ENCODE assay signal across 22 cellular contexts in the genomic region with DNA sequence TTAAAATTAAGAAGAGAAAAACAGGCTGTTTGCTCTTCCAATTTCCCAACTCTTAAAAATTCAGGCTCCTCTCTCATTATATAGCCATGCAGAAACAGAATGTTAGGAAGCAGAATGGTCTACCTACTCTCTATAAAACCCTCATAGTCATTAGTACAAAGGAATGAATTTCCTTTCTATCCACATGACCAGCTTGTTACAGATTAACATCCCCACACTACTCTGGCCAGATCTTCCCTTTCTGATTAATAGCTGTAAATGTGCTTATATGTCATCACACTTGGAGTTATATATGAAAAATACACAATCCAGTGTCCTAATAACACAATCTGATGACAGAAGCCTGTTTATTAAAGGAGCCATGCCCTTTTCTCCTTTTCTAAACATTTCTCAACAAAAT.
A peak's percentile ranks its signal among the peaks of the same experiment; 100 is the strongest.
DNase-seq lines count a peak whose midpoint lies in the region; ATAC-seq, FAIRE-seq and TF ChIP-seq lines count a peak whose summit lies in the region.
"Had no signal": no experiment of that assay in that cellular context is flagged by ENCODE, and none has a peak within 500 bp of the region (broad histone marks: within the 10 kb centered on the region; RNA-seq: fewer than 3 reads in every experiment).

No MANE protein-coding gene starts in this region.

- intact Hi-C loops in body of pancreas (cut with DNase I), result no loop called here
- intact Hi-C loops in pancreas (cut with DNase I), result no loop called here
- intact Hi-C loops in PC-3 (cut with micrococcal nuclease), result no loop called here
- intact Hi-C loops in activated CD8-positive, alpha-beta T cell treated with anti-CD3 and anti-CD28 coated beads for 36 hours (cut with micrococcal nuclease), result no loop called here

- TF ChIP-seq CTCF in body of pancreas (IDR thresholded peaks at IDR 0.05) (no peak), pancreas (IDR thresholded peaks at IDR 0.05) (no peak), PC-3 (conservative IDR thresholded peaks at IDR 0.05; ENCODE audit: low read depth, low read length) (no peak)
- no peak for TF ChIP-seq CTCF in activated CD8-positive, alpha-beta T cell treated with anti-CD3 and anti-CD28 coated beads for 36 hours (IDR thresholded peaks at IDR 0.05)

- H3F3A ChIP-seq in PC-3 (ENCODE audit: low read length, unreplicated experiment), result no peaks in the 10 kb centered on the region

- no peaks in the 10 kb centered on the region for H4K20me1 ChIP-seq in PC-3 (ENCODE audit: low read length)

- no peaks in the 10 kb centered on the region for H3K9me2 ChIP-seq in PC-3 (replicated peaks; ENCODE audit: low read length)

- peaks cover 34% of the 10 kb centered on the region for H3K36me3 Mint-ChIP-seq in activated CD4-positive, alpha-beta memory T cell treated with anti-CD3 and anti-CD28 coated beads, Interleukin-2, amount 10 ng/mL, durations not matched to agents 7 days and 5 days (ENCODE audit: low read depth)
- peaks cover 29% of the 10 kb centered on the region for H3K36me3 Mint-ChIP-seq in activated CD8-positive, alpha-beta T cell treated with anti-CD3 and anti-CD28 coated beads for 36 hours (ENCODE audit: low read depth)

- FAIRE-seq in GM12891 (lab: Jason Lieb, UNC), result peak; percentile 9
- no peak for FAIRE-seq in pancreas (lab: Jason Lieb, UNC)
- FAIRE-seq: A204.1, GM19239 had no signal

- H3K27me3 ChIP-seq in body of pancreas (no peaks in the 10 kb centered on the region), pancreas (no peaks in the 10 kb centered on the region), PC-3 (ENCODE audit: low read length) (no peaks in the 10 kb centered on the region)
- H3K27me3 ChIP-seq: SJSA1 had no signal

- TF ChIP-seq POLR2A in GM12891 (IDR thresholded peaks at IDR 0.05; ENCODE audit: low read depth, low read length) (no peak), body of pancreas (IDR thresholded peaks at IDR 0.05) (no peak)

- H3K79me2 ChIP-seq in PC-3 (ENCODE audit: low read length), result no peaks in the 10 kb centered on the region

- H3K4me1 ChIP-seq in body of pancreas (peaks cover 13% of the 10 kb centered on the region), pancreas (peaks cover 0 to 8% (median 0%) of the 10 kb centered on the region in 3 donors), PC-3 (ENCODE audit: insufficient read depth, low read length) (no peaks in the 10 kb centered on the region)
- H3K4me1 ChIP-seq: SJSA1 had no signal

- no peak overlapping the region for H3K4me3 Mint-ChIP-seq in activated CD4-positive, alpha-beta memory T cell treated with anti-CD3 and anti-CD28 coated beads, Interleukin-2, amount 10 ng/mL, durations not matched to agents 7 days and 5 days
- no peak overlapping the region for H3K4me3 Mint-ChIP-seq in activated CD8-positive, alpha-beta T cell treated with anti-CD3 and anti-CD28 coated beads for 36 hours
- H3K4me3 Mint-ChIP-seq: B cell, CD14-positive monocyte, IgD-negative memory B cell had no signal

- H2AFZ ChIP-seq in PC-3 (ENCODE audit: low read length), result no peak overlapping the region

- H3K27ac Mint-ChIP-seq in activated CD4-positive, alpha-beta memory T cell treated with anti-CD3 and anti-CD28 coated beads, Interleukin-2, amount 10 ng/mL, durations not matched to agents 7 days and 5 days, result no peak overlapping the region
- H3K27ac Mint-ChIP-seq in activated CD8-positive, alpha-beta T cell treated with anti-CD3 and anti-CD28 coated beads for 36 hours, result no peak overlapping the region
- H3K27ac Mint-ChIP-seq: B cell, CD14-positive monocyte, IgD-negative memory B cell had no signal

- no peak for DNase-seq in GM12891 (ENCODE audit: insufficient read length, low spot score)
- no peak for DNase-seq in body of pancreas
- peak; percentile 69 for DNase-seq in kidney glomerular epithelial cell (lab: John Stamatoyannopoulos, UW)
- DNase-seq in pancreas, result no peak
- no peak for DNase-seq in PC-3
- DNase-seq in NCI-H2107 treated with DMSO at 0.1 percent for 48 hours (lab: John Stamatoyannopoulos, UW; ENCODE audit: unreplicated experiment), result no peak
- no peak for DNase-seq in activated CD4-positive, alpha-beta memory T cell treated with anti-CD3 and anti-CD28 coated beads, Interleukin-2, amount 10 ng/mL, durations not matched to agents 7 days and 5 days
- no peak for DNase-seq in activated CD8-positive, alpha-beta T cell treated with anti-CD3 and anti-CD28 coated beads for 36 hours
- DNase-seq: EL, GF-D8, GOT3, MV-4-11, NCI-H187, NCI-H446 treated with DMSO at 0.1 percent for 48 hours, NCI-H526 treated with DMSO at 0.1 percent for 48 hours had no signal

- H3K4me2 ChIP-seq in PC-3 (ENCODE audit: low read length), result no peak overlapping the region

- ATAC-seq in body of pancreas (peak; percentile 47), pancreas (peak in 3 of 4 donors; percentile 65 to 68 (median 66)), PC-3 (no peak)
- ATAC-seq in activated CD8-positive, alpha-beta T cell treated with anti-CD3 and anti-CD28 coated beads for 36 hours, result no peak
- ATAC-seq: HCT116 had no signal

- CTCF ChIA-PET in PC-3 (lab: Charles Lee), result no interaction called here
- CTCF ChIA-PET in activated CD4-positive, alpha-beta memory T cell treated with anti-CD3 and anti-CD28 coated beads, Interleukin-2, amount 10 ng/mL, durations not matched to agents 7 days and 5 days (lab: Charles Lee), result interaction anchor here (1.2 kb wide), 1 partner anchor 71 kb away, joined by 4 read pairs; no protein-coding TSS in a partner anchor
- CTCF ChIA-PET in activated CD8-positive, alpha-beta T cell treated with anti-CD3 and anti-CD28 coated beads for 36 hours (lab: Charles Lee), result interaction anchor here (0.7 to 1.6 kb wide), 4 partner anchors 8 to 25 kb away, joined by 3 to 4 read pairs (median 4); no protein-coding TSS in a partner anchor

- H3K9me3 ChIP-seq in body of pancreas (no peaks in the 10 kb centered on the region), pancreas (no peaks in the 10 kb centered on the region), PC-3 (ENCODE audit: low read length) (no peaks in the 10 kb centered on the region)
- H3K9me3 ChIP-seq: SJSA1 had no signal

- H3K4me3 ChIP-seq in body of pancreas (no peak overlapping the region), pancreas (no peak overlapping the region), PC-3 (ENCODE audit: low read length) (no peak overlapping the region)
- H3K4me3 ChIP-seq: SJSA1 had no signal

- POLR2A ChIA-PET in PC-3 (lab: Charles Lee; ENCODE audit: unreplicated experiment), result no interaction called here
- POLR2A ChIA-PET in activated CD4-positive, alpha-beta memory T cell treated with anti-CD3 and anti-CD28 coated beads, Interleukin-2, amount 10 ng/mL, durations not matched to agents 7 days and 5 days (lab: Charles Lee), result interaction anchor here (0.5 kb wide), 1 partner anchor 364 kb away, joined by 3 read pairs; no protein-coding TSS in a partner anchor
- POLR2A ChIA-PET in activated CD8-positive, alpha-beta T cell treated with anti-CD3 and anti-CD28 coated beads for 36 hours (lab: Charles Lee), result no interaction called here

- H3K27me3 Mint-ChIP-seq in activated CD4-positive, alpha-beta memory T cell treated with anti-CD3 and anti-CD28 coated beads, Interleukin-2, amount 10 ng/mL, durations not matched to agents 7 days and 5 days, result no peaks in the 10 kb centered on the region
- H3K27me3 Mint-ChIP-seq in activated CD8-positive, alpha-beta T cell treated with anti-CD3 and anti-CD28 coated beads for 36 hours, result no peaks in the 10 kb centered on the region
- H3K27me3 Mint-ChIP-seq: B cell, IgD-negative memory B cell had no signal

- H3K36me3 ChIP-seq in body of pancreas (replicated peaks in 1 of 2; ENCODE audit: insufficient read depth in 1 of 2, low read depth in 2 of 2) (peaks cover 0 to 10% of the 10 kb centered on the region in 2 donors), pancreas (peaks cover 0 to 5% (median 0%) of the 10 kb centered on the region in 3 donors), PC-3 (ENCODE audit: low read depth, low read length) (no peaks in the 10 kb centered on the region)
- H3K36me3 ChIP-seq: SJSA1 had no signal

- H3K9me3 Mint-ChIP-seq in activated CD4-positive, alpha-beta memory T cell treated with anti-CD3 and anti-CD28 coated beads, Interleukin-2, amount 10 ng/mL, durations not matched to agents 7 days and 5 days, result no peaks in the 10 kb centered on the region
- H3K9me3 Mint-ChIP-seq in activated CD8-positive, alpha-beta T cell treated with anti-CD3 and anti-CD28 coated beads for 36 hours, result no peaks in the 10 kb centered on the region
- H3K9me3 Mint-ChIP-seq: CD14-positive monocyte had no signal

- peaks cover 1% of the 10 kb centered on the region for H3K4me1 Mint-ChIP-seq in activated CD4-positive, alpha-beta memory T cell treated with anti-CD3 and anti-CD28 coated beads, Interleukin-2, amount 10 ng/mL, durations not matched to agents 7 days and 5 days
- H3K4me1 Mint-ChIP-seq in activated CD8-positive, alpha-beta T cell treated with anti-CD3 and anti-CD28 coated beads for 36 hours (ENCODE audit: low read depth), result peaks cover under 1% of the 10 kb centered on the region
- H3K4me1 Mint-ChIP-seq: IgD-negative memory B cell had no signal

- H3K27ac ChIP-seq in body of pancreas (peak overlapping the region in 2 of 4 donors; percentile 2 to 7), pancreas (peak overlapping the region in 2 of 4 donors; percentile 6 to 33), PC-3 (ENCODE audit: low read length) (no peak overlapping the region)
- H3K27ac ChIP-seq: SJSA1 had no signal

- no TSS peak for BruUV-seq in PC-3 (replicated peaks; lab: Mats Ljungman, UMichigan)

- H3K9ac ChIP-seq in PC-3 (ENCODE audit: low read length), result no peak overlapping the region

TF ChIP-seq in GM12891, 5 proteins besides CTCF, POLR2A, EP300 and RAD21:
- TF ChIP-seq PAX5 (IDR thresholded peaks at IDR 0.05; ENCODE audit: insufficient read depth, low read length, severe bottlenecking) (no peak), SPI1 (IDR thresholded peaks at IDR 0.05; ENCODE audit: low read depth, low read length) (no peak), POU2F2 (IDR thresholded peaks at IDR 0.05; ENCODE audit: low read depth, low read length) (no peak), TAF1 (IDR thresholded peaks at IDR 0.05; ENCODE audit: low read depth, low read length) (no peak), POLR2AphosphoS5 (IDR thresholded peaks at IDR 0.05; ENCODE audit: low read depth, low read length) (no peak)

Comparison
In these comparisons a context has a peak if more than half of its experiments do, and no peak if none do; other contexts are left out.
1. ATAC-seq: peak in body of pancreas (single experiment) and pancreas (3 of 4); none in PC-3 (single experiment) and activated CD8-positive, alpha-beta T cell treated with anti-CD3 and anti-CD28 coated beads for 36 hours (single experiment).